Comparison of ENCODE assay signal across 29 cellular contexts in genomic region chr7:156592124-156592884, GRCh38. TPM values are rescaled to one million over a fixed set of nuclear protein-coding genes. Genes with fewer than 3 reads are reported as not detected.
A peak's percentile ranks its signal among the peaks of the same experiment; 100 is the strongest.
DNase-seq lines count a peak whose midpoint lies in the region; ATAC-seq, FAIRE-seq and TF ChIP-seq lines count a peak whose summit lies in the region.
"Had no signal": no experiment of that assay in that cellular context is flagged by ENCODE, and none has a peak within 500 bp of the region (broad histone marks: within the 10 kb centered on the region; RNA-seq: fewer than 3 reads in every experiment).

No MANE protein-coding gene starts in this region.

- in situ Hi-C loops in Caki2 (cut with HindIII; ENCODE audit: low pct_unique_long_range_greater_than_20kb, low sequenced_read_pairs): no loop called here

- H3K36me3 ChIP-seq in Caco-2 (ENCODE audit: control insufficient read depth, insufficient read depth, low read length) (0 out of 2 replicates have a peak, but pooled peaks cover 3% of the 10 kb centered on the region), small intestine (ENCODE audit: control insufficient read depth in 2 of 2, insufficient read depth in 2 of 2, low read length in 2 of 2) (no peaks in the 10 kb centered on the region), psoas muscle (ENCODE audit: insufficient read depth in 1 of 2, low read depth in 1 of 2) (no peaks in the 10 kb centered on the region)
- H3K36me3 ChIP-seq: BE2C, BLaER1 had no signal

- H3K9me3 ChIP-seq in Caco-2: no peaks in the 10 kb centered on the region
- no peaks in the 10 kb centered on the region for H3K9me3 ChIP-seq in small intestine (ENCODE audit: control insufficient read depth, low read depth)
- H3K9me3 ChIP-seq in psoas muscle: peaks cover 6% of the 10 kb centered on the region
- H3K9me3 ChIP-seq: BE2C had no signal

- H3K4me1 Mint-ChIP-seq in Caco-2 (ENCODE audit: low read depth, unreplicated experiment): peaks cover 6% of the 10 kb centered on the region
- H3K4me1 Mint-ChIP-seq: CD14-positive monocyte; CD4-positive, alpha-beta memory T cell; CD4-positive, CD25-positive, alpha-beta regulatory T cell; CD8-positive, alpha-beta memory T cell had no signal

- H3K27ac ChIP-seq in small intestine (ENCODE audit: low read depth in 1 of 2, low read length in 1 of 2) (no peak overlapping the region), psoas muscle (no peak overlapping the region)
- H3K27ac ChIP-seq: BLaER1 had no signal

- peak; percentile 98 for ATAC-seq in left colon
- ATAC-seq in psoas muscle: no peak
- ATAC-seq: GM12878 had no signal

- H3K27me3 ChIP-seq in Caco-2 (replicated peaks; ENCODE audit: control insufficient read depth, insufficient read depth, low read length) (no peaks in the 10 kb centered on the region), small intestine (ENCODE audit: control insufficient read depth in 2 of 2, insufficient read depth in 2 of 2, low read length in 2 of 2) (no peaks in the 10 kb centered on the region), psoas muscle (ENCODE audit: insufficient read depth in 3 of 3, low read length in 2 of 3) (no peaks in the 10 kb centered on the region)
- H3K27me3 ChIP-seq: BE2C, BLaER1 had no signal

- POLR2A ChIA-PET in Caco-2 (lab: Charles Lee): no interaction called here

- FAIRE-seq in small intestine (lab: Jason Lieb, UNC): no peak
- FAIRE-seq: A204.1, GM12878, GM12892, GM18507, GM19239 had no signal

- H3K9me3 Mint-ChIP-seq in Caco-2 (ENCODE audit: unreplicated experiment): peaks cover 30% of the 10 kb centered on the region

- H3K36me3 Mint-ChIP-seq in Caco-2 (ENCODE audit: insufficient read depth, unreplicated experiment): peaks cover 6% of the 10 kb centered on the region
- H3K36me3 Mint-ChIP-seq: CD14-positive monocyte; CD4-positive, CD25-positive, alpha-beta regulatory T cell had no signal

- H3K4me3 Mint-ChIP-seq in Caco-2 (ENCODE audit: unreplicated experiment): no peak overlapping the region
- H3K4me3 Mint-ChIP-seq: CD14-positive monocyte; CD4-positive, alpha-beta memory T cell; CD4-positive, CD25-positive, alpha-beta regulatory T cell; CD8-positive, alpha-beta memory T cell had no signal

- CTCF ChIA-PET in Caco-2 (lab: Charles Lee): no interaction called here

- H3K27ac Mint-ChIP-seq in Caco-2 (ENCODE audit: unreplicated experiment): peak overlapping the region; percentile 55
- H3K27ac Mint-ChIP-seq: CD14-positive monocyte; CD4-positive, alpha-beta memory T cell; CD4-positive, CD25-positive, alpha-beta regulatory T cell; CD8-positive, alpha-beta memory T cell had no signal

- H3K4me1 ChIP-seq in Caco-2: no peaks in the 10 kb centered on the region
- no peaks in the 10 kb centered on the region for H3K4me1 ChIP-seq in small intestine (ENCODE audit: control insufficient read depth in 2 of 2, insufficient read depth in 1 of 2, low read depth in 1 of 2, low read length in 1 of 2)
- no peaks in the 10 kb centered on the region for H3K4me1 ChIP-seq in psoas muscle
- H3K4me1 ChIP-seq: BE2C, BLaER1 had no signal

- H3K4me3 ChIP-seq in Caco-2 (ENCODE audit: low read depth, low read length) (no peak overlapping the region), small intestine (ENCODE audit: low read depth in 1 of 2, low read length in 2 of 2) (no peak overlapping the region), psoas muscle (no peak overlapping the region)
- H3K4me3 ChIP-seq: BLaER1, GM12878 had no signal

- BruUV-seq in Caco-2 (replicated peaks; lab: Mats Ljungman, UMichigan): no TSS peak

- no peaks in the 10 kb centered on the region for H3K27me3 Mint-ChIP-seq in Caco-2 (ENCODE audit: insufficient read depth, unreplicated experiment)

- intact Hi-C loops in Caco-2 (cut with micrococcal nuclease; ENCODE audit: unreplicated experiment): no loop called here
- intact Hi-C loops in left colon (cut with DNase I, micrococcal nuclease): no loop called here
- intact Hi-C loops in posterior vena cava (cut with DNase I): no loop called here
- intact Hi-C loops in psoas muscle (cut with DNase I): no loop called here
- intact Hi-C loops in head of caudate nucleus (cut with DNase I): no loop called here

- DNase-seq in Caco-2: no peak
- peak; percentile 3 for DNase-seq in Caki2 (ENCODE audit: low read depth)
- DNase-seq in left colon: no peak
- DNase-seq in small intestine: peak; percentile 52
- no peak for DNase-seq in posterior vena cava (ENCODE audit: low spot score)
- DNase-seq in psoas muscle: no peak
- no peak for DNase-seq in head of caudate nucleus
- DNase-seq: 8988T; ACHN; BE2C; C1 segment of cervical spinal cord; CD4-positive, alpha-beta memory T cell; CD4-positive, CD25-positive, alpha-beta regulatory T cell; CD8-positive, alpha-beta memory T cell; COR-L47; DMS 273 treated with DMSO at 0.1 percent for 48 hours; DMS153; DMS53; DMS79; DND-41; EL; GDM1 had no signal

- 84 to 90% (median 89%) methylated on average over 4 of the region's 4 CpGs for WGBS in small intestine, 3 donors
- WGBS in psoas muscle, 3 donors: 84 to 88% (median 86%) methylated on average over 4 of the region's 4 CpGs

- TF ChIP-seq CTCF in Caco-2 (IDR thresholded peaks at IDR 0.05; ENCODE audit: insufficient read depth in 1 of 2, low read depth in 1 of 2, low read length in 1 of 2, severe bottlenecking in 1 of 2, unreplicated experiment in 1 of 2) (no peak), psoas muscle (IDR thresholded peaks at IDR 0.05) (no peak)

RNA-seq across cellular contexts. Expression of gene RNF32, which starts 48.3 kb away (rescaled TPM):
- total RNA-seq in Caco-2 (2022): 24.1 and 26.0 TPM in 2 replicates
- 2.6 and 13.5 TPM in 2 replicates for total RNA-seq in Caki2 (2014; rRNA removed; shearing (Covaris generic); ENCODE audit: low replicate concordance)
- total RNA-seq in left colon: 1 to 10 TPM; 2.8 to 3.6 TPM
- 1 to 10 TPM; 1.1 to 1.6 (median 1.1) TPM for polyA plus RNA-seq in small intestine
- under 1 TPM in 1 of 2 donors, not detected in 1; 0.33 TPM for total RNA-seq in posterior vena cava
- total RNA-seq in psoas muscle: under 1 TPM in 1 of 4 donors, not detected in 3; 0.60 TPM
- polyA plus RNA-seq in psoas muscle: under 1 TPM in 2 of 3 donors, not detected in 1; 0.18 to 0.48 TPM

Comparison
In these comparisons a context has a peak if more than half of its experiments do, and no peak if none do; other contexts are left out.
1. DNase-seq: peak in Caki2 (single experiment) and small intestine (single experiment); none in Caco-2 (0 of 2), left colon (0 of 2), posterior vena cava (single experiment), psoas muscle (0 of 2) and head of caudate nucleus (0 of 42).